ENCODE assay signal across 9 cellular contexts in the genomic region with DNA sequence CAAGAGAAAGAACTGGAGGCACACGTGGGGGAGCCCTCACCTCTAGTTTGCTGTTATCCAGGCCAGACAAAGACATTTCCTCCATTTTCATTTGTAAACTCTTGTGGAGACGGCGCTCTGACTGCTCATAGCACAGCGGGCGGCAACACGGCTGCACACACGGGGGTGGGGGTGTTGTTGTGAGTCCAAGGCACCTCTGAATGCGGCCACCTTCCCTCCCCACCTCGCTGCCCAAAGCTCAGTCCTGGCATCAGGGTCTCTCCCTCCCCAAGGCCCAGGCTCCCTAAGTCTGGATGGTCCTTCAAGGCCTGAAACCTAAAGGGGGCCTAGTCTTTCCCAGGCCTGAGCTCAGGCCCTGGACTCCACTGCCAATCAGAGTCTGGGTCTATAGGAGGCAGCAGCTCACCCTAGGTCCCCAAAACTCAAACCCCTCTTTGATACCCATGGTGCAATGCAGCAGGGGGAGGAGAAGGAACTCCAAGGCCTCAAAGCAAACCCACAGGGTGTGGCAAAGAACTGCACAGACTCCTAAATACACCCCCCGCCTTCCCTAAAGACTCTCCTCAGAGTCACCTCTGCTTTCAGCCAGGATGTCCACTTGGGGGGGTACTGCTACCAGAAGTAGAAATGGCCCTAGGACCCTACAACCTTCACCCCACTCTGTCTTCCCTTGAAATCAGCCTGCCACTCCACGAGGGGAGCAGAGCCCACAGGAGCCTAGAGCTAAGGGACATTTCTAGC. TPM values are rescaled to one million over a fixed set of nuclear protein-coding genes. Genes with fewer than 3 reads are reported as not detected.
DNase-seq lines count a peak whose midpoint lies in the region; ATAC-seq lines count a peak whose summit lies in the region.
"Had no signal": no experiment of that assay in that cellular context is flagged by ENCODE, and none has a peak within 500 bp of the region (broad histone marks: within the 10 kb centered on the region; RNA-seq: fewer than 3 reads in every experiment).

No MANE protein-coding gene starts in this region.

- H3K27ac ChIP-seq in skin epidermis = peak overlapping the region; percentile 92 to 100 (median 98)

- H3K27ac Mint-ChIP-seq in activated naive CD4-positive, alpha-beta T cell treated with anti-CD3 and anti-CD28 coated beads, Interleukin-2, amount 50 U/mL, for 72 hours = peak overlapping the region; percentile 73 to 96

- peak overlapping the region; percentile 64 to 97 (median 86) for H3K4me3 ChIP-seq in skin epidermis

- H3K36me3 Mint-ChIP-seq in activated naive CD4-positive, alpha-beta T cell treated with anti-CD3 and anti-CD28 coated beads, Interleukin-2, amount 50 U/mL, for 72 hours = peaks cover 8 to 13% of the 10 kb centered on the region in 2 donors

- DNase-seq in activated T-cell treated with anti-CD3 and anti-CD28 coated beads for 24 hours (ENCODE audit: low read depth) (peak; percentile 33), activated T-cell treated with anti-CD3 and anti-CD28 coated beads for 4 hours (no peak), NOMO-1 treated with DMSO at 0.1 percent for 48 hours (lab: John Stamatoyannopoulos, UW; ENCODE audit: unreplicated experiment) (peak; percentile 90), hepatic stellate cell (ENCODE audit: low spot score) (peak; percentile 82), DMS153 treated with DMSO at 0.1 percent for 48 hours (lab: John Stamatoyannopoulos, UW; ENCODE audit: unreplicated experiment) (no peak)
- peak in 1 of 2 donors; percentile 40 for DNase-seq in activated naive CD4-positive, alpha-beta T cell treated with anti-CD3 and anti-CD28 coated beads, Interleukin-2, amount 50 U/mL, for 72 hours (ENCODE audit: low spot score in 2 of 2)

- H3K9me3 Mint-ChIP-seq in activated naive CD4-positive, alpha-beta T cell treated with anti-CD3 and anti-CD28 coated beads, Interleukin-2, amount 50 U/mL, for 72 hours = no peaks in the 10 kb centered on the region

- peak in 1 of 2 donors; percentile 9 for ATAC-seq in activated naive CD4-positive, alpha-beta T cell treated with anti-CD3 and anti-CD28 coated beads, Interleukin-2, amount 50 U/mL, for 72 hours
- ATAC-seq in GM18867 (IDR thresholded peaks at IDR 0.05; ENCODE audit: unreplicated experiment) = no peak

RNA-seq across cellular contexts. Expression of a gene that starts 1.5 kb away (rescaled TPM):
- 10 to 100 TPM; 81.1 to 94.4 TPM for total RNA-seq in activated naive CD4-positive, alpha-beta T cell treated with anti-CD3 and anti-CD28 coated beads, Interleukin-2, amount 50 U/mL, for 72 hours

RNA-seq across cellular contexts. Expression of a gene that starts 11.4 kb away (rescaled TPM):
- total RNA-seq in activated naive CD4-positive, alpha-beta T cell treated with anti-CD3 and anti-CD28 coated beads, Interleukin-2, amount 50 U/mL, for 72 hours = 10 to 100 TPM; 27.4 to 50.4 TPM

RNA-seq across cellular contexts. Expression of a gene that starts 21.3 kb away (rescaled TPM):
- 100 to 1,000 TPM; 112 to 134 TPM for total RNA-seq in activated naive CD4-positive, alpha-beta T cell treated with anti-CD3 and anti-CD28 coated beads, Interleukin-2, amount 50 U/mL, for 72 hours

RNA-seq across cellular contexts. Expression of a gene that starts 27.6 kb away (rescaled TPM):
- under 1 TPM; 0.39 to 0.52 TPM for total RNA-seq in activated naive CD4-positive, alpha-beta T cell treated with anti-CD3 and anti-CD28 coated beads, Interleukin-2, amount 50 U/mL, for 72 hours
- total RNA-seq: renal cortical epithelial cell had no signal

RNA-seq across cellular contexts. Expression of a gene that starts 56.4 kb away (rescaled TPM):
- 10 to 100 TPM; 23.7 to 25.0 TPM for total RNA-seq in activated naive CD4-positive, alpha-beta T cell treated with anti-CD3 and anti-CD28 coated beads, Interleukin-2, amount 50 U/mL, for 72 hours

Comparison
In these comparisons a context has a peak if more than half of its experiments do, and no peak if none do; other contexts are left out.
1. DNase-seq: peak in activated T-cell treated with anti-CD3 and anti-CD28 coated beads for 24 hours (single experiment), NOMO-1 treated with DMSO at 0.1 percent for 48 hours (single experiment) and hepatic stellate cell (single experiment); none in activated T-cell treated with anti-CD3 and anti-CD28 coated beads for 4 hours (single experiment) and DMS153 treated with DMSO at 0.1 percent for 48 hours (single experiment).